Comparison of ENCODE assay signal across 10 cellular contexts in the genomic region with DNA sequence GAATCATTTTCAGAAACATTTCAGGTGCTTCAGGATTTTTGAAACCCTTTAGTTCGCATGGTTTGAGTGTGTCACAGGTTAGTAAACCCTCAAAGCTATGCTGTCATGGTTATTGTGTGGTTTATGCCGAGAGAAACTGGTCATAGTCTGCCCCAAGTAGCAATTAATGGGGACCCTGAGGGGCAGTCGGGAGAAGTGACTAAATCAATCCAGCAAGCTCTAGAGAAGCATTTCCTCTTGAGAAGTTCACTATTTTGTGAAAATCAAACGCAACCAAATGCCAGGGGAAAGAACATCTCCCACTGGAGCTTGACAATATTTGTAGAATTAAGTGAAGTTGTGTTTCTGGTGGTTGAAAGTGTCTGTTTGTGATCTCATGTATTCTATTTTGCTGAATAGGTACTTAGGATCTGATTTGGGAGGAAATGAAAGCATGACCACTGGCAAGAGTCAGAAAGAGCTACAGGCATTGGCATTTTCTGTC.
A peak's percentile ranks its signal among the peaks of the same experiment; 100 is the strongest.
DNase-seq lines count a peak whose midpoint lies in the region; ATAC-seq and TF ChIP-seq lines count a peak whose summit lies in the region.
"Had no signal": no experiment of that assay in that cellular context is flagged by ENCODE, and none has a peak within 500 bp of the region (broad histone marks: within the 10 kb centered on the region; RNA-seq: fewer than 3 reads in every experiment).

No MANE protein-coding gene starts in this region.

- H3K4me3 Mint-ChIP-seq in T-helper 2 cell treated with Interferon-gamma antibody and Interleukin-4, amounts not matched to agents 5 μg/mL and 100 μg/mL, for 36 hours = no peak overlapping the region
- H3K4me3 Mint-ChIP-seq: neural crest cell had no signal

- H3K9me3 Mint-ChIP-seq in T-helper 2 cell treated with Interferon-gamma antibody and Interleukin-4, amounts not matched to agents 5 μg/mL and 100 μg/mL, for 36 hours = no peaks in the 10 kb centered on the region
- H3K9me3 Mint-ChIP-seq: neural crest cell had no signal

- TF ChIP-seq EP300 in SK-N-SH (IDR thresholded peaks at IDR 0.05; ENCODE audit: borderline replicate concordance in 1 of 2, low read depth in 1 of 2, low read length in 1 of 2) = no peak

- no peaks in the 10 kb centered on the region for H3K36me3 ChIP-seq in SK-N-SH (replicated peaks in 1 of 2; ENCODE audit: control insufficient read depth in 1 of 2, insufficient read depth in 2 of 2, low read length in 1 of 2)

- H3K79me2 ChIP-seq in SK-N-SH (ENCODE audit: insufficient read depth) = no peaks in the 10 kb centered on the region; the same call in 1 of the 2 replicates

- H3K4me3 ChIP-seq in SK-N-SH (ENCODE audit: low read depth in 2 of 2, low read length in 1 of 2) = no peak overlapping the region
- H3K4me3 ChIP-seq: PC-9 had no signal

- peaks cover 0 to 47% of the 10 kb centered on the region in 2 experiments; a peak in 3 of 4 replicates for H3K4me1 ChIP-seq in SK-N-SH (ENCODE audit: control insufficient read depth in 1 of 2, insufficient read depth in 2 of 2, low read depth in 1 of 2, low read length in 1 of 2)

- H3K9ac ChIP-seq in SK-N-SH = no peak overlapping the region

- H3K27ac Mint-ChIP-seq in T-helper 2 cell treated with Interferon-gamma antibody and Interleukin-4, amounts not matched to agents 5 μg/mL and 100 μg/mL, for 36 hours = no peak overlapping the region

- DNase-seq in renal cortical epithelial cell (ENCODE audit: low read depth) (peak; percentile 48), SK-N-SH (no peak), AG08396 (ENCODE audit: low spot score) (no peak)
- no peak for DNase-seq in T-helper 2 cell treated with Interferon-gamma antibody and Interleukin-4, amounts not matched to agents 5 μg/mL and 100 μg/mL, for 36 hours (ENCODE audit: low spot score)
- DNase-seq: PC-9 had no signal

- no peak for TF ChIP-seq CTCF in SK-N-SH (IDR thresholded peaks at IDR 0.05)

- no peak overlapping the region for H3K27ac ChIP-seq in SK-N-SH (ENCODE audit: low read depth in 2 of 2, low read length in 1 of 2)
- H3K27ac ChIP-seq: PC-9 had no signal

- H3K9me2 ChIP-seq in SK-N-SH = no peaks in the 10 kb centered on the region

- no peaks in the 10 kb centered on the region for H3K36me3 Mint-ChIP-seq in T-helper 2 cell treated with Interferon-gamma antibody and Interleukin-4, amounts not matched to agents 5 μg/mL and 100 μg/mL, for 36 hours (ENCODE audit: low read depth)

- peaks cover 17% of the 10 kb centered on the region for H3K4me1 Mint-ChIP-seq in T-helper 2 cell treated with Interferon-gamma antibody and Interleukin-4, amounts not matched to agents 5 μg/mL and 100 μg/mL, for 36 hours (ENCODE audit: low read depth)
- H3K4me1 Mint-ChIP-seq: neural crest cell had no signal

- ATAC-seq in GM18858 (IDR thresholded peaks at IDR 0.05; ENCODE audit: unreplicated experiment) (peak; percentile 52), GM21737 (IDR thresholded peaks at IDR 0.05; ENCODE audit: unreplicated experiment) (peak; percentile 57), HG03457 (IDR thresholded peaks at IDR 0.05; ENCODE audit: unreplicated experiment) (peak; percentile 54), GM18519 (IDR thresholded peaks at IDR 0.05; ENCODE audit: low FRiP score, unreplicated experiment) (no peak)

- no peak overlapping the region for H2AFZ ChIP-seq in SK-N-SH (ENCODE audit: low read depth)
- H2AFZ ChIP-seq: PC-9 had no signal

- POLR2A ChIA-PET in SK-N-SH (lab: Yijun Ruan, JAX) = no interaction called here

- H4K20me1 ChIP-seq in SK-N-SH (ENCODE audit: insufficient read depth) = no peaks in the 10 kb centered on the region

- TF ChIP-seq RAD21 in SK-N-SH (IDR thresholded peaks at IDR 0.05; ENCODE audit: low read length) = no peak

- 67% methylated on average over 4 of the region's 4 CpGs for WGBS in SK-N-SH (ENCODE audit: low lambda C conversion rate)

- CTCF ChIA-PET in SK-N-SH (lab: Yijun Ruan, JAX) = interaction anchor here (0.8 to 1.1 kb wide), 2 partner anchors 13 to 33 kb away, joined by 3 to 4 read pairs; no protein-coding TSS in a partner anchor

- no peak overlapping the region for H3K4me2 ChIP-seq in SK-N-SH
- H3K4me2 ChIP-seq: PC-9 had no signal

- no peaks in the 10 kb centered on the region for H3K27me3 ChIP-seq in SK-N-SH (ENCODE audit: insufficient read depth)

- peaks cover 22% of the 10 kb centered on the region for H3K27me3 Mint-ChIP-seq in T-helper 2 cell treated with Interferon-gamma antibody and Interleukin-4, amounts not matched to agents 5 μg/mL and 100 μg/mL, for 36 hours (ENCODE audit: low read depth)

- H3K9me3 ChIP-seq in SK-N-SH = no peaks in the 10 kb centered on the region

- no peaks in the 10 kb centered on the region for H3F3A ChIP-seq in SK-N-SH (replicated peaks; ENCODE audit: insufficient read depth)

TF ChIP-seq in SK-N-SH, 30 proteins besides CTCF, POLR2A, EP300 and RAD21:
- TF ChIP-seq YY1 (IDR thresholded peaks at IDR 0.05; ENCODE audit: low read depth) (no peak), ELF1 (IDR thresholded peaks at IDR 0.05) (no peak)
- TF ChIP-seq, protein P1, sequence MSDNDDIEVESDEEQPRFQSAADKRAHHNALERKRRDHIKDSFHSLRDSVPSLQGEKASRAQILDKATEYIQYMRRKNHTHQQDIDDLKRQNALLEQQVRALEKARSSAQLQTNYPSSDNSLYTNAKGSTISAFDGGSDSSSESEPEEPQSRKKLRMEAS (IDR thresholded peaks at IDR 0.05; ENCODE audit: low read depth) = no peak
TF ChIP-seq in SK-N-SH: peak in this region for 0.
